Comparison of ENCODE assay signal across 8 cellular contexts in genomic region chr16:5490499-5490898, GRCh38.
DNase-seq lines count a peak whose midpoint lies in the region; ATAC-seq and TF ChIP-seq lines count a peak whose summit lies in the region.

No MANE protein-coding gene starts in this region.

- TF ChIP-seq CTCF in Caco-2 (IDR thresholded peaks at IDR 0.05; ENCODE audit: insufficient read depth in 1 of 2, low read depth in 1 of 2, low read length in 1 of 2, severe bottlenecking in 1 of 2, unreplicated experiment in 1 of 2) (peak; percentile 63 to 67), GM12873 (IDR thresholded peaks at IDR 0.05; ENCODE audit: insufficient read depth, low read depth, low read length, missing control alignments) (peak; percentile 79), thyroid gland (IDR thresholded peaks at IDR 0.05) (peak; percentile 48 to 77 (median 64))

- H3K4me3 ChIP-seq in Caco-2 (ENCODE audit: low read depth, low read length) (no peak overlapping the region), SJCRH30 (no peak overlapping the region), right cardiac atrium (ENCODE audit: low read length) (no peak overlapping the region), thyroid gland (replicated peaks in 1 of 3) (no peak overlapping the region)

- no peaks in the 10 kb centered on the region for H3K27me3 ChIP-seq in Caco-2 (replicated peaks; ENCODE audit: control insufficient read depth, insufficient read depth, low read length)
- H3K27me3 ChIP-seq in SJCRH30, result no peaks in the 10 kb centered on the region
- no peaks in the 10 kb centered on the region for H3K27me3 ChIP-seq in right cardiac atrium (ENCODE audit: control insufficient read depth, insufficient read depth)
- no peaks in the 10 kb centered on the region for H3K27me3 ChIP-seq in thyroid gland

- no peaks in the 10 kb centered on the region for H3K4me1 Mint-ChIP-seq in Caco-2 (ENCODE audit: low read depth, unreplicated experiment)

- ATAC-seq in right cardiac atrium, result no peak
- no peak for ATAC-seq in HG03521 (IDR thresholded peaks at IDR 0.05; ENCODE audit: unreplicated experiment)
- no peak for ATAC-seq in GM18861 (IDR thresholded peaks at IDR 0.05; ENCODE audit: unreplicated experiment)
- ATAC-seq in GM18873 (IDR thresholded peaks at IDR 0.05; ENCODE audit: low FRiP score, unreplicated experiment), result no peak

- TF ChIP-seq POLR2A in thyroid gland (IDR thresholded peaks at IDR 0.05), result no peak

- H3K4me1 ChIP-seq in Caco-2, result no peaks in the 10 kb centered on the region
- H3K4me1 ChIP-seq in SJCRH30, result no peaks in the 10 kb centered on the region
- no peaks in the 10 kb centered on the region for H3K4me1 ChIP-seq in right cardiac atrium (ENCODE audit: control insufficient read depth, insufficient read depth, low read length)
- no peaks in the 10 kb centered on the region for H3K4me1 ChIP-seq in thyroid gland

- no peak overlapping the region for H3K27ac ChIP-seq in SJCRH30
- no peak overlapping the region for H3K27ac ChIP-seq in right cardiac atrium (ENCODE audit: low read length)
- H3K27ac ChIP-seq in thyroid gland, result no peak overlapping the region

- peaks cover 5% of the 10 kb centered on the region for H3K27me3 Mint-ChIP-seq in Caco-2 (ENCODE audit: insufficient read depth, unreplicated experiment)

- POLR2A ChIA-PET in Caco-2 (lab: Charles Lee), result no interaction called here

- CTCF ChIA-PET in Caco-2 (lab: Charles Lee), result no interaction called here

- no peaks in the 10 kb centered on the region for H3K36me3 ChIP-seq in Caco-2 (ENCODE audit: control insufficient read depth, insufficient read depth, low read length)
- no peaks in the 10 kb centered on the region for H3K36me3 ChIP-seq in SJCRH30
- H3K36me3 ChIP-seq in thyroid gland, result no peaks in the 10 kb centered on the region

- H3K9me3 Mint-ChIP-seq in Caco-2 (ENCODE audit: unreplicated experiment), result no peaks in the 10 kb centered on the region

- H3K4me3 Mint-ChIP-seq in Caco-2 (ENCODE audit: unreplicated experiment), result no peak overlapping the region

- no TSS peak for BruUV-seq in Caco-2 (replicated peaks; lab: Mats Ljungman, UMichigan)

- intact Hi-C loops in Caco-2 (cut with micrococcal nuclease; ENCODE audit: unreplicated experiment) (no loop called here), right cardiac atrium (cut with DNase I) (no loop called here), thyroid gland (cut with DNase I) (no loop called here)

- no peaks in the 10 kb centered on the region for H3K36me3 Mint-ChIP-seq in Caco-2 (ENCODE audit: insufficient read depth, unreplicated experiment)

- WGBS in right cardiac atrium, result 10% methylated on average over 18 of the region's 18 CpGs
- 5 to 9% methylated on average over 14 to 18 of the region's 18 CpGs for WGBS in thyroid gland, 2 donors

- H3K27ac Mint-ChIP-seq in Caco-2 (ENCODE audit: unreplicated experiment), result no peak overlapping the region

- DNase-seq in Caco-2, result peak; percentile 41 to 42
- DNase-seq in SJCRH30, result peak; percentile 45 to 62
- DNase-seq in right cardiac atrium, result peak; percentile 29 to 69 (median 58)
- peak; percentile 55 to 58 for DNase-seq in thyroid gland

- H3K9me3 ChIP-seq in Caco-2, result no peaks in the 10 kb centered on the region
- H3K9me3 ChIP-seq in SJCRH30 (replicated peaks), result no peaks in the 10 kb centered on the region
- no peaks in the 10 kb centered on the region for H3K9me3 ChIP-seq in right cardiac atrium (ENCODE audit: control insufficient read depth, low read length)
- H3K9me3 ChIP-seq in thyroid gland, result no peaks in the 10 kb centered on the region
